ENCODE assay signal across 16 cellular contexts in the genomic region with DNA sequence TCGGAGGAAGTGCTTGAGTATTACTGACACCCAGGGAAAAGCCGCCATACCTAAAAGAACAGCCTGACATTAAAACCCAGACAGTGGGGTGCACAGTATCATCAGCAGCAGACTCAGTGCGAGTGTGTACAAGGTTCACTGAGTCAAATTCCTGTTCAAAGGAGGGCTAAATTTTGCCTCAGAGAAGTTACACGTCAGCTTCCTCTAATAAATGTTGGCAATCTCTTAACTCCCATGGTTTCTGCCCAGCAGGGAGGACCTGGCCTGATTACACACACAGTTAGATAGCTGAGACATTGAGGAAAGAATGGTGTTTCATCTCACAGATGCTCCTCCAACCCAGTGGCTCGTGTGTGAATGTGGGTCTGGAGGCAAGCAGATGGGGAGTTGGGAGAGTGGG. TPM values are rescaled to one million over a fixed set of nuclear protein-coding genes. Genes with fewer than 3 reads are reported as not detected.
"Had no signal": no experiment of that assay in that cellular context is flagged by ENCODE, and none has a peak within 500 bp of the region (broad histone marks: within the 10 kb centered on the region; RNA-seq: fewer than 3 reads in every experiment).

No MANE protein-coding gene starts in this region.

- H3K9me3 Mint-ChIP-seq: activated CD4-positive, alpha-beta T cell treated with anti-CD3 and anti-CD28 coated beads, Interleukin-2, amount 10 ng/mL, durations not matched to agents 7 days and 5 days; endodermal cell; naive thymus-derived CD4-positive, alpha-beta T cell; neural progenitor cell; stimulated activated memory B cell treated with anti-CD40 and anti-IgM and Interleukin-4, amounts not matched to agents 10 μg/mL and 1 μg/mL and 100 μg/mL, for 72 hours; T-helper 1 cell treated with Interleukin-12 subunit alpha and Interleukin-12 subunit beta and Interleukin-4 antibody, amounts not matched to agents 30 μg/mL and 1 μg/mL, for 36 hours had no signal

- H3K27ac ChIP-seq: neural progenitor cell, right lobe of liver, SJSA1 had no signal

- H3K9ac ChIP-seq: neural progenitor cell had no signal

- H3K27me3 Mint-ChIP-seq: activated CD4-positive, alpha-beta T cell treated with anti-CD3 and anti-CD28 coated beads, Interleukin-2, amount 10 ng/mL, durations not matched to agents 7 days and 5 days; activated naive CD8-positive, alpha-beta T cell; naive thymus-derived CD4-positive, alpha-beta T cell; stimulated activated memory B cell treated with anti-CD40 and anti-IgM and Interleukin-4, amounts not matched to agents 10 μg/mL and 1 μg/mL and 100 μg/mL, for 72 hours had no signal

- H3K27ac Mint-ChIP-seq: activated CD4-positive, alpha-beta T cell treated with anti-CD3 and anti-CD28 coated beads, Interleukin-2, amount 10 ng/mL, durations not matched to agents 7 days and 5 days; activated naive CD8-positive, alpha-beta T cell; endodermal cell; naive thymus-derived CD4-positive, alpha-beta T cell; neural progenitor cell; stimulated activated memory B cell treated with anti-CD40 and anti-IgM and Interleukin-4, amounts not matched to agents 10 μg/mL and 1 μg/mL and 100 μg/mL, for 72 hours; T-helper 1 cell treated with Interleukin-12 subunit alpha and Interleukin-12 subunit beta and Interleukin-4 antibody, amounts not matched to agents 30 μg/mL and 1 μg/mL, for 36 hours had no signal

- H2AFZ ChIP-seq: neural progenitor cell had no signal

- ATAC-seq: naive thymus-derived CD4-positive, alpha-beta T cell; stimulated activated memory B cell treated with anti-CD40 and anti-IgM and Interleukin-4, amounts not matched to agents 10 μg/mL and 1 μg/mL and 100 μg/mL, for 72 hours had no signal

- H3K27me3 ChIP-seq: neural progenitor cell, right lobe of liver, SJSA1 had no signal

- H3K4me2 ChIP-seq: neural progenitor cell had no signal

- H3K9me3 ChIP-seq: right lobe of liver, SJSA1 had no signal

- H3K4me1 ChIP-seq: neural progenitor cell, right lobe of liver, SJSA1 had no signal

- H3K4me3 ChIP-seq: neural progenitor cell, right lobe of liver, SJSA1 had no signal

- H3K4me3 Mint-ChIP-seq: activated CD4-positive, alpha-beta T cell treated with anti-CD3 and anti-CD28 coated beads, Interleukin-2, amount 10 ng/mL, durations not matched to agents 7 days and 5 days; activated naive CD8-positive, alpha-beta T cell; endodermal cell; naive thymus-derived CD4-positive, alpha-beta T cell; neural progenitor cell; stimulated activated memory B cell treated with anti-CD40 and anti-IgM and Interleukin-4, amounts not matched to agents 10 μg/mL and 1 μg/mL and 100 μg/mL, for 72 hours; T-helper 1 cell treated with Interleukin-12 subunit alpha and Interleukin-12 subunit beta and Interleukin-4 antibody, amounts not matched to agents 30 μg/mL and 1 μg/mL, for 36 hours had no signal

- H3K4me1 Mint-ChIP-seq: activated CD4-positive, alpha-beta T cell treated with anti-CD3 and anti-CD28 coated beads, Interleukin-2, amount 10 ng/mL, durations not matched to agents 7 days and 5 days; naive thymus-derived CD4-positive, alpha-beta T cell; neural progenitor cell; stimulated activated memory B cell treated with anti-CD40 and anti-IgM and Interleukin-4, amounts not matched to agents 10 μg/mL and 1 μg/mL and 100 μg/mL, for 72 hours had no signal

- H3K36me3 ChIP-seq: neural progenitor cell had no signal

- DNase-seq: activated CD4-positive, alpha-beta T cell treated with anti-CD3 and anti-CD28 coated beads, Interleukin-2, amount 10 ng/mL, durations not matched to agents 7 days and 5 days; amniotic stem cell; endodermal cell; foreskin melanocyte; kidney glomerular epithelial cell; mesendoderm; naive thymus-derived CD4-positive, alpha-beta T cell; right lobe of liver; small intestine; stimulated activated CD4-positive, alpha-beta T cell treated with anti-CD3 and anti-CD28 coated beads, Interleukin-4, amount 100 ng/mL, for 1 hour had no signal

RNA-seq across cellular contexts. Expression of gene NIPSNAP3B, which starts 38.2 kb away (rescaled TPM):
- total RNA-seq: epithelial cell of proximal tubule had no signal
